Comparison of ENCODE assay signal across 2 cellular contexts in genomic region chr17:55005520-55005919, GRCh38.
TF ChIP-seq lines count a peak whose summit lies in the region.

No MANE protein-coding gene starts in this region.

TF ChIP-seq in IMR-90, 13 proteins besides CTCF, POLR2A, EP300 and RAD21:
- TF ChIP-seq RFX5 (IDR thresholded peaks at IDR 0.05; ENCODE audit: low read depth, low read length): no peak
- TF ChIP-seq BHLHE40 (IDR thresholded peaks at IDR 0.05; ENCODE audit: low read depth, low read length): no peak

TF ChIP-seq in GM12878, 131 proteins besides CTCF, POLR2A, EP300 and RAD21:
- TF ChIP-seq BRCA1 (IDR thresholded peaks at IDR 0.05; ENCODE audit: low read depth, low read length): no peak
- no peak for TF ChIP-seq FOXK2 (IDR thresholded peaks at IDR 0.05)
- no peak for TF ChIP-seq PKNOX1 (IDR thresholded peaks at IDR 0.05)
- TF ChIP-seq HCFC1 (IDR thresholded peaks at IDR 0.05; ENCODE audit: low read length): no peak
- TF ChIP-seq TCF3 (IDR thresholded peaks at IDR 0.05; ENCODE audit: borderline replicate concordance, insufficient read depth, low read depth, low read length): no peak
- TF ChIP-seq RAD51 (IDR thresholded peaks at IDR 0.05): no peak
- no peak for TF ChIP-seq STAT3 (IDR thresholded peaks at IDR 0.05; ENCODE audit: low read depth, low read length)
- no peak for TF ChIP-seq JUNB (IDR thresholded peaks at IDR 0.05)
- TF ChIP-seq, protein P1, sequence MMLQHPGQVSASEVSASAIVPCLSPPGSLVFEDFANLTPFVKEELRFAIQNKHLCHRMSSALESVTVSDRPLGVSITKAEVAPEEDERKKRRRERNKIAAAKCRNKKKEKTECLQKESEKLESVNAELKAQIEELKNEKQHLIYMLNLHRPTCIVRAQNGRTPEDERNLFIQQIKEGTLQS (IDR thresholded peaks at IDR 0.05; ENCODE audit: borderline replicate concordance, extremely low read depth, low read depth, low read length): no peak
- TF ChIP-seq ELK1 (IDR thresholded peaks at IDR 0.05; ENCODE audit: low read depth, low read length): no peak
- TF ChIP-seq, protein P2, sequence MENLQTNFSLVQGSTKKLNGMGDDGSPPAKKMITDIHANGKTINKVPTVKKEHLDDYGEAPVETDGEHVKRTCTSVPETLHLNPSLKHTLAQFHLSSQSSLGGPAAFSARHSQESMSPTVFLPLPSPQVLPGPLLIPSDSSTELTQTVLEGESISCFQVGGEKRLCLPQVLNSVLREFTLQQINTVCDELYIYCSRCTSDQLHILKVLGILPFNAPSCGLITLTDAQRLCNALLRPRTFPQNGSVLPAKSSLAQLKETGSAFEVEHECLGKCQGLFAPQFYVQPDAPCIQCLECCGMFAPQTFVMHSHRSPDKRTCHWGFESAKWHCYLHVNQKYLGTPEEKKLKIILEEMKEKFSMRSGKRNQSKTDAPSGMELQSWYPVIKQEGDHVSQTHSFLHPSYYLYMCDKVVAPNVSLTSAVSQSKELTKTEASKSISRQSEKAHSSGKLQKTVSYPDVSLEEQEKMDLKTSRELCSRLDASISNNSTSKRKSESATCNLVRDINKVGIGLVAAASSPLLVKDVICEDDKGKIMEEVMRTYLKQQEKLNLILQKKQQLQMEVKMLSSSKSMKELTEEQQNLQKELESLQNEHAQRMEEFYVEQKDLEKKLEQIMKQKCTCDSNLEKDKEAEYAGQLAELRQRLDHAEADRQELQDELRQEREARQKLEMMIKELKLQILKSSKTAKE (IDR thresholded peaks at IDR 0.05; ENCODE audit: low read depth, poor library complexity, severe bottlenecking): no peak
- TF ChIP-seq SIX5 (IDR thresholded peaks at IDR 0.05; ENCODE audit: low read depth, low read length, severe bottlenecking): no peak
